Comparison of ENCODE assay signal across 12 cellular contexts in the genomic region with DNA sequence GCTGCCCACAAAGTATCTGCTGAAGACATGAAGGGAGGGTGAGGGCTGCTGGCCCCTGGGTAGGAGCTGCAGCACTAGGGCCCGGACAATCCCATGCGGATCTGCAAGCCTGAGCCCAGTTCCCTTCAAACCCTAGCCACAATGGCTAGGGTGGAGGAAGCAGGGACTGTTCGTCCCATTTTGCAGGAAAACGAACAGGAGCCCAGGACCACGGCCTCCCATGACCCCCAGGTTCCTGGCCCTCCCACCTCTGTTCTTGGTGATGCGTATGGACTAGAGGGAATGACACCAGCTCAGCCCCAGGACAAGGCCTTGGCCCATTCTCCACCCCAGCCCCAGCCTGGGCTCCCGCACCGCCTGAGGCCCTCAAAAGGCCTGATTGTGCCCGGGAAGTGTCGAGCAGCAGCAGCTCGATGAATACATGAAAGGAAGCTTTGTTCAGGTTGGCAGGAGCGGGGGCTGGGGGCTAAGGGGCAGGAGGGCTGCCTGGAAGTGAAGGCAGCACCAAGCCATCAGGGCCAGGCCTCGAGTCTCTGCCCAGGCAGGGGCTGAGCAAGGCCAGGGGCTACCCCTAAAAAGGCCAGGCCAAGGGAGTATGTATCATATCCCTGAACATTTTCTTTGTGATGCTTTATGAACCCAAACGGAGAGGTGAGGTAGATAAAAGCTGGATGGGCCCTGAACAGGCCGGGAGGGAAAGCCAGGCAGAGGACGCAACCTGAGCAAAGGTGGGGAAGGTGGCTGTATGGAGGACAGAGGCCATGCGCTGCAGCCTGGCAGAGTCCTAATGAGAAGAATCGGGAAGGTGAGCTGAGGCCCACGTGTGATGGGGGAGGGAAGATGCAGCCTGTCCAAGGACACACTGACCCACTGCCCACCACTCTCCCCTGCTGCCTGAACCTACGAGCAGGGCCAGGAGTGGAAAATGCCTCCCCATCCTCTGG. TPM values are rescaled to one million over a fixed set of nuclear protein-coding genes. Genes with fewer than 3 reads are reported as not detected.
DNase-seq lines count a peak whose midpoint lies in the region; ATAC-seq and TF ChIP-seq lines count a peak whose summit lies in the region.
"Had no signal": no experiment of that assay in that cellular context is flagged by ENCODE, and none has a peak within 500 bp of the region (broad histone marks: within the 10 kb centered on the region; RNA-seq: fewer than 3 reads in every experiment).

No MANE protein-coding gene starts in this region.

- no peaks in the 10 kb centered on the region for H3K9me3 Mint-ChIP-seq in GM23338

- no peak overlapping the region; the same call in 2 of the 3 replicates for H3K4me3 Mint-ChIP-seq in GM23338
- no peak overlapping the region for H3K4me3 Mint-ChIP-seq in T-helper 17 cell

- ATAC-seq in GM23338 (peak; percentile 13), T-helper 17 cell (no peak), sciatic nerve (peak; percentile 40), GM18517 (IDR thresholded peaks at IDR 0.05; ENCODE audit: unreplicated experiment) (no peak), HG02623 (IDR thresholded peaks at IDR 0.05; ENCODE audit: unreplicated experiment) (no peak)

- H3K27me3 ChIP-seq in GM23338 (ENCODE audit: insufficient read depth) = no peaks in the 10 kb centered on the region

- no peak for DNase-seq in GM23338 (ENCODE audit: low spot score)
- no peak for DNase-seq in T-helper 17 cell
- DNase-seq in globus pallidus (ENCODE audit: low spot score) = peak; percentile 98
- peak; percentile 79 for DNase-seq in sciatic nerve (ENCODE audit: low spot score)
- no peak for DNase-seq in NK-92 treated with Interleukin-12 subunit alpha and Interleukin-12 subunit beta, amount 100 ng/mL, for 24 hours (lab: John Stamatoyannopoulos, UW)
- no peak for DNase-seq in NCI-H1417 (lab: John Stamatoyannopoulos, UW)
- DNase-seq: activated effector memory CD4-positive, alpha-beta T cell treated with Interleukin-2 at 50 U/mL for 16 hours; effector CD4-positive, alpha-beta T cell; NCI-H1092 treated with DMSO at 0.1 percent for 48 hours had no signal

- no peaks in the 10 kb centered on the region for H3F3A ChIP-seq in GM23338 (replicated peaks; ENCODE audit: low read depth)

- H3K4me1 Mint-ChIP-seq in GM23338 (peaks cover 40% of the 10 kb centered on the region), T-helper 17 cell (peaks cover 7% of the 10 kb centered on the region)

- no peaks in the 10 kb centered on the region for H3K9me2 ChIP-seq in GM23338 (ENCODE audit: insufficient read depth)

- H3K79me2 ChIP-seq in GM23338 (replicated peaks; ENCODE audit: insufficient read depth) = peaks cover 21% of the 10 kb centered on the region

- peaks cover 11% of the 10 kb centered on the region for H3K27me3 Mint-ChIP-seq in GM23338 (ENCODE audit: insufficient read depth, low read depth, poor library complexity)
- H3K27me3 Mint-ChIP-seq in T-helper 17 cell = no peaks in the 10 kb centered on the region

- no peaks in the 10 kb centered on the region; the same call in none of the 2 replicates for H4K20me1 ChIP-seq in GM23338 (replicated peaks; ENCODE audit: insufficient read depth)

- H3K27ac Mint-ChIP-seq in GM23338 (peak overlapping the region; percentile 80; the same call in 1 of the 2 replicates), T-helper 17 cell (peak overlapping the region; percentile 57)

- no peaks in the 10 kb centered on the region for H3K9me3 ChIP-seq in T-helper 17 cell (ENCODE audit: control insufficient read depth, low read length, poor library complexity, severe bottlenecking)

- H2AFZ ChIP-seq in GM23338 = no peak overlapping the region

- H3K36me3 Mint-ChIP-seq in GM23338 (ENCODE audit: low read depth) (peaks cover under 1% of the 10 kb centered on the region; the same call in 2 of the 3 replicates), T-helper 17 cell (ENCODE audit: low read depth) (no peaks in the 10 kb centered on the region)

- no peaks in the 10 kb centered on the region for H3K36me3 ChIP-seq in GM23338 (ENCODE audit: insufficient read depth)

- H3K4me1 ChIP-seq in GM23338 (ENCODE audit: insufficient read depth) = peaks cover 28% of the 10 kb centered on the region

- intact Hi-C loops in sciatic nerve (cut with DNase I) = no loop called here

- no peak overlapping the region for H3K27ac ChIP-seq in GM23338 (ENCODE audit: low read depth)

- no peak overlapping the region for H3K4me3 ChIP-seq in GM23338

- TF ChIP-seq CTCF in GM23338 (conservative IDR thresholded peaks at IDR 0.05; ENCODE audit: low read depth in 2 of 2) = no peak

- H3K4me2 ChIP-seq in GM23338 = no peak overlapping the region

TF ChIP-seq in GM23338, 12 proteins besides CTCF, POLR2A, EP300 and RAD21:
- TF ChIP-seq ZNF331 (CRISPR knock-in tag; IDR thresholded peaks at IDR 0.05; ENCODE audit: low read depth) (no peak), EZH2phosphoT487 (IDR thresholded peaks at IDR 0.05; ENCODE audit: unreplicated experiment) (no peak)

RNA-seq across cellular contexts. Expression of gene SEMA7A, which starts 12.2 kb away (rescaled TPM):
- total RNA-seq in GM23338 (2014; rRNA removed; shearing (Covaris generic)) = 11.2 and 14.1 TPM in 2 replicates
- polyA plus RNA-seq in GM23338 (2016; fragmentation: Nextera tagmentation; extraction: Ambion mirVana) = 1.2 and 2.0 TPM in 2 replicates
- total RNA-seq in T-helper 17 cell (1 to 10 TPM; 2.2 to 3.6 TPM), sciatic nerve (30.9 TPM)

RNA-seq across cellular contexts. Expression of gene UBL7, which starts 39.4 kb away (rescaled TPM):
- total RNA-seq in GM23338 (2014; rRNA removed; shearing (Covaris generic)) = 90.0 and 99.2 TPM in 2 replicates
- polyA plus RNA-seq in GM23338 (2016; fragmentation: Nextera tagmentation; extraction: Ambion mirVana) = 71.6 and 73.7 TPM in 2 replicates
- total RNA-seq in T-helper 17 cell (10 to 100 TPM; 28.0 to 28.2 TPM), sciatic nerve (32.0 TPM)

RNA-seq across cellular contexts. Expression of gene CYP11A1, which starts 54.1 kb away (rescaled TPM):
- 1.7 and 3.3 TPM in 2 replicates for total RNA-seq in GM23338 (2014; rRNA removed; shearing (Covaris generic))
- polyA plus RNA-seq in GM23338 (2016; fragmentation: Nextera tagmentation; extraction: Ambion mirVana) = 1.2 and 1.9 TPM in 2 replicates
- total RNA-seq in T-helper 17 cell = not detected
- total RNA-seq in sciatic nerve = 4.3 TPM
- polyA plus RNA-seq: neural cell had no signal

Comparison
In these comparisons a context has a peak if more than half of its experiments do, and no peak if none do; other contexts are left out.
1. ATAC-seq: peak in GM23338 (single experiment) and sciatic nerve (single experiment); none in T-helper 17 cell (single experiment), GM18517 (single experiment) and HG02623 (single experiment).
2. DNase-seq: peak in globus pallidus (single experiment) and sciatic nerve (single experiment); none in GM23338 (single experiment), T-helper 17 cell (0 of 3), NK-92 treated with Interleukin-12 subunit alpha and Interleukin-12 subunit beta, amount 100 ng/mL, for 24 hours (single experiment) and NCI-H1417 (0 of 3).